In the genomic region with DNA sequence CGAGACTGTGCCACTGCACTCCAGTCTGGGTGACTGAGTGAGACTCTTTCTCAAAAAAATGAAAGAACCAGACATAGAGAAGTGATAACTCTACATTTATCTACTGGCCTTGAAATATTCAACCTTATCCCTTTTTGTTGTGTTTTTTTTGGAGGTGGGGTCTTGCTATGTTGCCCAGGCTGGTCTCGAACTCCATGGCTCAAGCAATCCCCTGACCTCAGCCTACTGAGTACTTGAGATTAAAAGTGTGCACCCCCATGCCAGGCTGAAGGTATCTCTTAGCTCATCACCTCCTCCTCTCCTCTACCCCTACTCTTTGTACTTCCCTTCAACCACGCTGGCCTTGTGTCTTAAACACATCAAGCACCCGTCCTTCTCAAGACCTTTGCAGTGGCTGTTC, we compare ENCODE assay signal across 2 cellular contexts.
TF ChIP-seq lines count a peak whose summit lies in the region.

No MANE protein-coding gene starts in this region.

TF ChIP-seq in HEK293, 187 proteins besides CTCF, POLR2A, EP300 and RAD21 (continued from another document):
- TF ChIP-seq, protein P1, sequence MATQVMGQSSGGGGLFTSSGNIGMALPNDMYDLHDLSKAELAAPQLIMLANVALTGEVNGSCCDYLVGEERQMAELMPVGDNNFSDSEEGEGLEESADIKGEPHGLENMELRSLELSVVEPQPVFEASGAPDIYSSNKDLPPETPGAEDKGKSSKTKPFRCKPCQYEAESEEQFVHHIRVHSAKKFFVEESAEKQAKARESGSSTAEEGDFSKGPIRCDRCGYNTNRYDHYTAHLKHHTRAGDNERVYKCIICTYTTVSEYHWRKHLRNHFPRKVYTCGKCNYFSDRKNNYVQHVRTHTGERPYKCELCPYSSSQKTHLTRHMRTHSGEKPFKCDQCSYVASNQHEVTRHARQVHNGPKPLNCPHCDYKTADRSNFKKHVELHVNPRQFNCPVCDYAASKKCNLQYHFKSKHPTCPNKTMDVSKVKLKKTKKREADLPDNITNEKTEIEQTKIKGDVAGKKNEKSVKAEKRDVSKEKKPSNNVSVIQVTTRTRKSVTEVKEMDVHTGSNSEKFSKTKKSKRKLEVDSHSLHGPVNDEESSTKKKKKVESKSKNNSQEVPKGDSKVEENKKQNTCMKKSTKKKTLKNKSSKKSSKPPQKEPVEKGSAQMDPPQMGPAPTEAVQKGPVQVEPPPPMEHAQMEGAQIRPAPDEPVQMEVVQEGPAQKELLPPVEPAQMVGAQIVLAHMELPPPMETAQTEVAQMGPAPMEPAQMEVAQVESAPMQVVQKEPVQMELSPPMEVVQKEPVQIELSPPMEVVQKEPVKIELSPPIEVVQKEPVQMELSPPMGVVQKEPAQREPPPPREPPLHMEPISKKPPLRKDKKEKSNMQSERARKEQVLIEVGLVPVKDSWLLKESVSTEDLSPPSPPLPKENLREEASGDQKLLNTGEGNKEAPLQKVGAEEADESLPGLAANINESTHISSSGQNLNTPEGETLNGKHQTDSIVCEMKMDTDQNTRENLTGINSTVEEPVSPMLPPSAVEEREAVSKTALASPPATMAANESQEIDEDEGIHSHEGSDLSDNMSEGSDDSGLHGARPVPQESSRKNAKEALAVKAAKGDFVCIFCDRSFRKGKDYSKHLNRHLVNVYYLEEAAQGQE (tag by site-specific recombination; IDR thresholded peaks at IDR 0.05) = no peak
- 0 out of 2 replicates have a peak, but pooled peaks have one; percentile 45 for TF ChIP-seq ZNF341 (tag by site-specific recombination; IDR thresholded peaks at IDR 0.05; ENCODE audit: low read depth)
- TF ChIP-seq, protein P2, sequence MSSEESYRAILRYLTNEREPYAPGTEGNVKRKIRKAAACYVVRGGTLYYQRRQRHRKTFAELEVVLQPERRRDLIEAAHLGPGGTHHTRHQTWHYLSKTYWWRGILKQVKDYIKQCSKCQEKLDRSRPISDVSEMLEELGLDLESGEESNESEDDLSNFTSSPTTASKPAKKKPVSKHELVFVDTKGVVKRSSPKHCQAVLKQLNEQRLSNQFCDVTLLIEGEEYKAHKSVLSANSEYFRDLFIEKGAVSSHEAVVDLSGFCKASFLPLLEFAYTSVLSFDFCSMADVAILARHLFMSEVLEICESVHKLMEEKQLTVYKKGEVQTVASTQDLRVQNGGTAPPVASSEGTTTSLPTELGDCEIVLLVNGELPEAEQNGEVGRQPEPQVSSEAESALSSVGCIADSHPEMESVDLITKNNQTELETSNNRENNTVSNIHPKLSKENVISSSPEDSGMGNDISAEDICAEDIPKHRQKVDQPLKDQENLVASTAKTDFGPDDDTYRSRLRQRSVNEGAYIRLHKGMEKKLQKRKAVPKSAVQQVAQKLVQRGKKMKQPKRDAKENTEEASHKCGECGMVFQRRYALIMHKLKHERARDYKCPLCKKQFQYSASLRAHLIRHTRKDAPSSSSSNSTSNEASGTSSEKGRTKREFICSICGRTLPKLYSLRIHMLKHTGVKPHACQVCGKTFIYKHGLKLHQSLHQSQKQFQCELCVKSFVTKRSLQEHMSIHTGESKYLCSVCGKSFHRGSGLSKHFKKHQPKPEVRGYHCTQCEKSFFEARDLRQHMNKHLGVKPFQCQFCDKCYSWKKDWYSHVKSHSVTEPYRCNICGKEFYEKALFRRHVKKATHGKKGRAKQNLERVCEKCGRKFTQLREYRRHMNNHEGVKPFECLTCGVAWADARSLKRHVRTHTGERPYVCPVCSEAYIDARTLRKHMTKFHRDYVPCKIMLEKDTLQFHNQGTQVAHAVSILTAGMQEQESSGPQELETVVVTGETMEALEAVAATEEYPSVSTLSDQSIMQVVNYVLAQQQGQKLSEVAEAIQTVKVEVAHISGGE (tag by site-specific recombination; conservative IDR thresholded peaks at IDR 0.05; ENCODE audit: low read depth) = no peak

TF ChIP-seq in IMR-90, 13 proteins besides CTCF, POLR2A, EP300 and RAD21 (continued from another document):
- TF ChIP-seq, protein P3, sequence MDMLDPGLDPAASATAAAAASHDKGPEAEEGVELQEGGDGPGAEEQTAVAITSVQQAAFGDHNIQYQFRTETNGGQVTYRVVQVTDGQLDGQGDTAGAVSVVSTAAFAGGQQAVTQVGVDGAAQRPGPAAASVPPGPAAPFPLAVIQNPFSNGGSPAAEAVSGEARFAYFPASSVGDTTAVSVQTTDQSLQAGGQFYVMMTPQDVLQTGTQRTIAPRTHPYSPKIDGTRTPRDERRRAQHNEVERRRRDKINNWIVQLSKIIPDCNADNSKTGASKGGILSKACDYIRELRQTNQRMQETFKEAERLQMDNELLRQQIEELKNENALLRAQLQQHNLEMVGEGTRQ (IDR thresholded peaks at IDR 0.05; ENCODE audit: low read depth, low read length) = no peak
- TF ChIP-seq CHD1 (IDR thresholded peaks at IDR 0.05; ENCODE audit: low read depth, low read length) = no peak
TF ChIP-seq in IMR-90: peak in this region for 0.
